ENCODE assay signal across 17 cellular contexts in the genomic region with DNA sequence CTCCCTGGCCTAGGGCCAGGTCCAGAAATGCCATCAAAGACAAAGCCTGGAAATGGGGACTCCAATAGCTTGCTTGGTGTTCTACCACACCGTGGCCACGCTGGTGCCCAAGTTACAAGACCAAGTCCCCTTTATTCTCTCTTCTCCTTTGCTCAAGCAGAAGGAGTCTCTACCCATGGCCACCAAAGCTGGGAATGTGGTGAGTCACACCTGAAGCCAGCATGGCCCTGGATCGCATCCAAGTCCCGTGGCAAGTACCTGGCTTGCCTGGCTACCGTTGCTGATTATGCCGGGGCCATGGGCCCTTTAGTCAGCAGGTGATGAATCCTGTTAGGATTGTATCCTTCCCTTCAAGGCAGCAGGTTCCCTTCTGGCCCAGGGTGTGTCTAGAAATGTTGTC.
A peak's percentile ranks its signal among the peaks of the same experiment; 100 is the strongest.
DNase-seq lines count a peak whose midpoint lies in the region; ATAC-seq and TF ChIP-seq lines count a peak whose summit lies in the region.
"Had no signal": no experiment of that assay in that cellular context is flagged by ENCODE, and none has a peak within 500 bp of the region (broad histone marks: within the 10 kb centered on the region; RNA-seq: fewer than 3 reads in every experiment).

No MANE protein-coding gene starts in this region.

- WGBS in body of pancreas, 2 donors: 63% methylated on average over 6 of the region's 6 CpGs; no CpG with 5 or more reads in 1 of the 2 donors
- WGBS in right lobe of liver (ENCODE audit: insufficient coverage, low coverage, low lambda C conversion rate, missing lambda C conversion rate): 50% methylated on average over 4 of the region's 6 CpGs
- 65 to 89% methylated on average over 6 of the region's 6 CpGs for WGBS in sigmoid colon, 2 donors

- H3K27ac Mint-ChIP-seq in stimulated activated effector memory CD8-positive, alpha-beta T cell treated with anti-CD3 and anti-CD28 coated beads, Interleukin-12 subunit alpha, Interleukin-12 subunit beta, amount 100 ng/mL, for 72 hours: no peak overlapping the region
- H3K27ac Mint-ChIP-seq in naive thymus-derived CD4-positive, alpha-beta T cell: no peak overlapping the region

- no peak overlapping the region for H3K4me3 ChIP-seq in body of pancreas
- no peak overlapping the region for H3K4me3 ChIP-seq in right lobe of liver
- H3K4me3 ChIP-seq in sigmoid colon: no peak overlapping the region
- H3K4me3 ChIP-seq in naive thymus-derived CD4-positive, alpha-beta T cell (ENCODE audit: low read length): no peak overlapping the region

- H3K4me3 Mint-ChIP-seq in stimulated activated effector memory CD8-positive, alpha-beta T cell treated with anti-CD3 and anti-CD28 coated beads, Interleukin-12 subunit alpha, Interleukin-12 subunit beta, amount 100 ng/mL, for 72 hours: no peak overlapping the region
- H3K4me3 Mint-ChIP-seq in naive thymus-derived CD4-positive, alpha-beta T cell: no peak overlapping the region

- no peak for TF ChIP-seq POLR2A in body of pancreas (IDR thresholded peaks at IDR 0.05)
- TF ChIP-seq POLR2A in right lobe of liver (IDR thresholded peaks at IDR 0.05): no peak
- no peak for TF ChIP-seq POLR2A in sigmoid colon (IDR thresholded peaks at IDR 0.05)

- no peak for TF ChIP-seq EP300 in sigmoid colon (IDR thresholded peaks at IDR 0.05)

- CTCF ChIA-PET in naive thymus-derived CD4-positive, alpha-beta T cell (lab: Charles Lee): no interaction called here

- H3K9me3 Mint-ChIP-seq in stimulated activated effector memory CD8-positive, alpha-beta T cell treated with anti-CD3 and anti-CD28 coated beads, Interleukin-12 subunit alpha, Interleukin-12 subunit beta, amount 100 ng/mL, for 72 hours: peaks cover 16% of the 10 kb centered on the region
- peaks cover 8 to 37% (median 18%) of the 10 kb centered on the region in 11 donors for H3K9me3 Mint-ChIP-seq in naive thymus-derived CD4-positive, alpha-beta T cell

- no peaks in the 10 kb centered on the region for H3K36me3 Mint-ChIP-seq in stimulated activated effector memory CD8-positive, alpha-beta T cell treated with anti-CD3 and anti-CD28 coated beads, Interleukin-12 subunit alpha, Interleukin-12 subunit beta, amount 100 ng/mL, for 72 hours
- peaks cover 0 to 4% (median 0%) of the 10 kb centered on the region in 5 donors for H3K36me3 Mint-ChIP-seq in naive thymus-derived CD4-positive, alpha-beta T cell

- H3K27me3 ChIP-seq in body of pancreas (no peaks in the 10 kb centered on the region), right lobe of liver (no peaks in the 10 kb centered on the region), sigmoid colon (no peaks in the 10 kb centered on the region)
- no peaks in the 10 kb centered on the region for H3K27me3 ChIP-seq in naive thymus-derived CD4-positive, alpha-beta T cell (ENCODE audit: control insufficient read depth in 2 of 2, insufficient read depth in 2 of 2, low read length in 2 of 2)

- H3K9me3 ChIP-seq in body of pancreas (no peaks in the 10 kb centered on the region), right lobe of liver (no peaks in the 10 kb centered on the region), sigmoid colon (peaks cover 0 to 2% (median 0%) of the 10 kb centered on the region in 4 donors)
- peaks cover 0 to 11% (median 0%) of the 10 kb centered on the region in 3 experiments for H3K9me3 ChIP-seq in naive thymus-derived CD4-positive, alpha-beta T cell (ENCODE audit: control insufficient read depth in 2 of 3, low read length in 3 of 3)

- H3K36me3 ChIP-seq in body of pancreas (replicated peaks in 1 of 2; ENCODE audit: insufficient read depth in 1 of 2, low read depth in 2 of 2): no peaks in the 10 kb centered on the region
- H3K36me3 ChIP-seq in right lobe of liver: no peaks in the 10 kb centered on the region
- no peaks in the 10 kb centered on the region for H3K36me3 ChIP-seq in sigmoid colon
- no peaks in the 10 kb centered on the region for H3K36me3 ChIP-seq in naive thymus-derived CD4-positive, alpha-beta T cell (ENCODE audit: control insufficient read depth in 2 of 3, insufficient read depth in 3 of 3, low read length in 3 of 3)

- H3K27me3 Mint-ChIP-seq in naive thymus-derived CD4-positive, alpha-beta T cell: no peaks in the 10 kb centered on the region

- TF ChIP-seq CTCF in body of pancreas (IDR thresholded peaks at IDR 0.05) (no peak), right lobe of liver (IDR thresholded peaks at IDR 0.05) (no peak), sigmoid colon (IDR thresholded peaks at IDR 0.05) (no peak)

- H3K4me1 ChIP-seq in body of pancreas (peaks cover 25% of the 10 kb centered on the region), right lobe of liver (no peaks in the 10 kb centered on the region), sigmoid colon (peaks cover 0 to 1% (median 0%) of the 10 kb centered on the region in 4 donors)
- H3K4me1 ChIP-seq in naive thymus-derived CD4-positive, alpha-beta T cell (ENCODE audit: control insufficient read depth in 2 of 2, insufficient read depth in 2 of 2, low read length in 2 of 2): no peaks in the 10 kb centered on the region

- ATAC-seq in body of pancreas (peak; percentile 96), right lobe of liver (peak in 3 of 4 donors; percentile 47 to 79 (median 48)), GM21619 (IDR thresholded peaks at IDR 0.05; ENCODE audit: unreplicated experiment) (no peak)
- ATAC-seq in stimulated activated effector memory CD8-positive, alpha-beta T cell treated with anti-CD3 and anti-CD28 coated beads, Interleukin-12 subunit alpha, Interleukin-12 subunit beta, amount 100 ng/mL, for 72 hours: no peak
- ATAC-seq in naive thymus-derived CD4-positive, alpha-beta T cell: no peak

- DNase-seq in COLO668 (lab: John Stamatoyannopoulos, UW; ENCODE audit: unreplicated experiment) (peak; percentile 29), HT-29 (ENCODE audit: low spot score) (peak; percentile 73), body of pancreas (peak; percentile 84 to 95 (median 85)), right lobe of liver (peak in 2 of 3 donors; percentile 56 to 58), sigmoid colon (no peak)
- DNase-seq in stimulated activated effector memory CD8-positive, alpha-beta T cell treated with anti-CD3 and anti-CD28 coated beads, Interleukin-12 subunit alpha, Interleukin-12 subunit beta, amount 100 ng/mL, for 72 hours (ENCODE audit: low spot score in 2 of 2): no peak
- DNase-seq in naive thymus-derived CD4-positive, alpha-beta T cell: no peak
- DNase-seq: COR-L47, DMS79, GOT3, KBM-7, NCI-H1048, NCI-H1436 treated with DMSO at 0.1 percent for 48 hours, NCI-H2081 treated with DMSO at 0.1 percent for 48 hours, NCI-H510A treated with DMSO at 0.1 percent for 48 hours had no signal

- peak overlapping the region in 2 of 4 donors; percentile 2 to 35 for H3K27ac ChIP-seq in body of pancreas
- H3K27ac ChIP-seq in right lobe of liver: no peak overlapping the region
- no peak overlapping the region for H3K27ac ChIP-seq in sigmoid colon
- H3K27ac ChIP-seq in naive thymus-derived CD4-positive, alpha-beta T cell (ENCODE audit: low read depth, low read length): no peak overlapping the region
- H3K27ac ChIP-seq: C4-2B had no signal

- intact Hi-C loops in body of pancreas (cut with DNase I): no loop called here
- intact Hi-C loops in right lobe of liver (cut with DNase I): no loop called here
- intact Hi-C loops in sigmoid colon (cut with DNase I): no loop called here
- intact Hi-C loops in naive thymus-derived CD4-positive, alpha-beta T cell (cut with micrococcal nuclease): no loop called here

- no peaks in the 10 kb centered on the region for H3K4me1 Mint-ChIP-seq in stimulated activated effector memory CD8-positive, alpha-beta T cell treated with anti-CD3 and anti-CD28 coated beads, Interleukin-12 subunit alpha, Interleukin-12 subunit beta, amount 100 ng/mL, for 72 hours
- no peaks in the 10 kb centered on the region for H3K4me1 Mint-ChIP-seq in naive thymus-derived CD4-positive, alpha-beta T cell

- POLR2A ChIA-PET in naive thymus-derived CD4-positive, alpha-beta T cell (lab: Charles Lee): no interaction called here

Comparison
In these comparisons a context has a peak if more than half of its experiments do, and no peak if none do; other contexts are left out.
1. DNase-seq: peak in COLO668 (single experiment), HT-29 (single experiment), body of pancreas (4 of 4) and right lobe of liver (2 of 3); none in stimulated activated effector memory CD8-positive, alpha-beta T cell treated with anti-CD3 and anti-CD28 coated beads, Interleukin-12 subunit alpha, Interleukin-12 subunit beta, amount 100 ng/mL, for 72 hours (0 of 2), sigmoid colon (single experiment) and naive thymus-derived CD4-positive, alpha-beta T cell (0 of 9).
2. ATAC-seq: peak in body of pancreas (single experiment) and right lobe of liver (3 of 4); none in stimulated activated effector memory CD8-positive, alpha-beta T cell treated with anti-CD3 and anti-CD28 coated beads, Interleukin-12 subunit alpha, Interleukin-12 subunit beta, amount 100 ng/mL, for 72 hours (single experiment), GM21619 (single experiment) and naive thymus-derived CD4-positive, alpha-beta T cell (single experiment).